Comparison of ENCODE assay signal across 19 cellular contexts in the genomic region with DNA sequence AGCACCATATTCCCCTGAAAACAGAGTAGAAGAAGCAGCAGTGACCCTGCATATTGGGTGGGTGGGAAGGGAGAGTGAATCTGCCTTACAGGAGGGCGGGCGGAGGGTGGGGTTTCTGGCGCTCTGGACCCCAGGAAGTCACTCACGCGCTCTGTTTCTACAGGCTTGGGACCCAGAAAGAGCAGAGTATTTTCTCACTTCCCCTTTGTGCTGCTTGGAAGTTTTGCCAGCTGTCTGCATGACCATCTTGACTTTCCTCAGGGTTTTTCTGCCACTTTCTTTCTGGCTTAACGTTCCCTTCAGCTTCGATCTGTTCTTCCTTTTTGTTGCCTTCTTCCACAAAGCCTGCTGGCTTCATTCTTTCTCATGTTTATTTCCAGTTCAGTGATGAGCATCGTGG.
DNase-seq lines count a peak whose midpoint lies in the region; ATAC-seq and TF ChIP-seq lines count a peak whose summit lies in the region.
"Had no signal": no experiment of that assay in that cellular context is flagged by ENCODE, and none has a peak within 500 bp of the region (broad histone marks: within the 10 kb centered on the region; RNA-seq: fewer than 3 reads in every experiment).

No MANE protein-coding gene starts in this region.

- peak; percentile 34 to 49 for DNase-seq in NOMO-1 (lab: John Stamatoyannopoulos, UW; ENCODE audit: unreplicated experiment in 2 of 2)
- no peak for DNase-seq in foreskin melanocyte
- no peak for DNase-seq in erythroblast (lab: John Stamatoyannopoulos, UW)
- DNase-seq in SHP77 treated with DMSO at 0.1 percent for 48 hours (lab: John Stamatoyannopoulos, UW) = no peak
- DNase-seq in NCI-H1436 treated with DMSO at 0.1 percent for 48 hours (lab: John Stamatoyannopoulos, UW) = no peak
- DNase-seq: activated CD8-positive, alpha-beta T cell treated with anti-CD3 and anti-CD28 coated beads for 36 hours; DMS79; esophagus squamous epithelium; heart left ventricle; islet precursor cell; NCI-H2029; NCI-H748 treated with DMSO at 0.1 percent for 48 hours; stimulated activated CD4-positive, alpha-beta T cell treated with anti-CD3 and anti-CD28 coated beads, Interleukin-12 subunit alpha, Interleukin-12 subunit beta, amount 100 ng/mL, for 4 hours; stimulated activated naive B cell treated with anti-CD40 and anti-IgM and Interleukin-4, amounts not matched to agents 10 μg/mL and 1 μg/mL and 100 μg/mL, for 72 hours; transverse colon had no signal

- H3K27ac ChIP-seq in BLaER1 = no peak overlapping the region
- H3K27ac ChIP-seq: esophagus squamous epithelium, heart left ventricle, neural progenitor cell, transverse colon had no signal

- no peak overlapping the region for H3K9ac ChIP-seq in BLaER1
- H3K9ac ChIP-seq: neural progenitor cell had no signal

- H4K20me1 ChIP-seq in BLaER1 = no peaks in the 10 kb centered on the region

- no peaks in the 10 kb centered on the region for H3K36me3 ChIP-seq in BLaER1
- H3K36me3 ChIP-seq: esophagus squamous epithelium, heart left ventricle, neural progenitor cell, transverse colon had no signal

- H3K4me3 ChIP-seq in BLaER1 = no peak overlapping the region
- H3K4me3 ChIP-seq: esophagus squamous epithelium, heart left ventricle, neural progenitor cell, transverse colon had no signal

- no peaks in the 10 kb centered on the region for H3K9me3 ChIP-seq in BLaER1
- H3K9me3 ChIP-seq: esophagus squamous epithelium, heart left ventricle, transverse colon had no signal

- H3K4me1 ChIP-seq in BLaER1 = peaks cover 6% of the 10 kb centered on the region
- H3K4me1 ChIP-seq: neural progenitor cell, transverse colon had no signal

- TF ChIP-seq POLR2A in erythroblast (IDR thresholded peaks at IDR 0.05; ENCODE audit: low read length) = no peak

- H3K4me2 ChIP-seq in BLaER1 = peak overlapping the region; percentile 45; the same call in 1 of the 2 replicates
- H3K4me2 ChIP-seq: neural progenitor cell had no signal

- ATAC-seq in GM19328 (IDR thresholded peaks at IDR 0.05; ENCODE audit: unreplicated experiment) (peak; percentile 67), HG02938 (IDR thresholded peaks at IDR 0.05; ENCODE audit: unreplicated experiment) (peak; percentile 70)
- ATAC-seq: activated CD8-positive, alpha-beta T cell treated with anti-CD3 and anti-CD28 coated beads for 36 hours; heart left ventricle had no signal

- H3K27me3 ChIP-seq in BLaER1 = no peaks in the 10 kb centered on the region
- H3K27me3 ChIP-seq: esophagus squamous epithelium, neural progenitor cell, transverse colon had no signal

Comparison
In these comparisons a context has a peak if more than half of its experiments do, and no peak if none do; other contexts are left out.
1. DNase-seq: peak in NOMO-1 (2 of 2); none in foreskin melanocyte (single experiment), erythroblast (0 of 2), SHP77 treated with DMSO at 0.1 percent for 48 hours (single experiment) and NCI-H1436 treated with DMSO at 0.1 percent for 48 hours (single experiment).